Comparison of ENCODE assay signal across 3 cellular contexts in genomic region chr7:133382775-133383559, GRCh38.
A peak's percentile ranks its signal among the peaks of the same experiment; 100 is the strongest.
TF ChIP-seq lines count a peak whose summit lies in the region.

No MANE protein-coding gene starts in this region.

TF ChIP-seq in liver, 16 proteins besides CTCF, POLR2A, EP300 and RAD21:
- TF ChIP-seq FOXA2 (IDR thresholded peaks at IDR 0.05) (peak; percentile 39), NR2F2 (IDR thresholded peaks at IDR 0.05) (no peak)

TF ChIP-seq in HepG2, 621 proteins besides CTCF, POLR2A, EP300 and RAD21:
- no peak for TF ChIP-seq PCBP2 (optimal IDR thresholded peaks at IDR 0.05; ENCODE audit: low read depth, low read length, poor library complexity, severe bottlenecking)
- no peak for TF ChIP-seq ISL2 (CRISPR knock-in tag; IDR thresholded peaks at IDR 0.05)
- TF ChIP-seq YY1 (IDR thresholded peaks at IDR 0.05; ENCODE audit: insufficient read depth, insufficient replicate concordance, low read depth, low read length), result no peak
- no peak for TF ChIP-seq ETV5 (CRISPR knock-in tag; IDR thresholded peaks at IDR 0.05; ENCODE audit: borderline replicate concordance)
- no peak for TF ChIP-seq CAMTA2 (CRISPR knock-in tag; IDR thresholded peaks at IDR 0.05; ENCODE audit: borderline replicate concordance)

TF ChIP-seq in H1, 55 proteins besides CTCF, POLR2A, EP300 and RAD21:
- TF ChIP-seq RFX5 (IDR thresholded peaks at IDR 0.05; ENCODE audit: borderline replicate concordance, low read depth, low read length) (no peak), TEAD4 (IDR thresholded peaks at IDR 0.05; ENCODE audit: low read depth, low read length) (no peak), CREB1 (IDR thresholded peaks at IDR 0.05) (no peak), CHD1 (IDR thresholded peaks at IDR 0.05; ENCODE audit: low read depth, low read length) (no peak), NRF1 (IDR thresholded peaks at IDR 0.05; ENCODE audit: low read depth, low read length) (no peak), CBX8 (IDR thresholded peaks at IDR 0.05; ENCODE audit: borderline replicate concordance, low read depth, low read length) (no peak), SRF (IDR thresholded peaks at IDR 0.05; ENCODE audit: low read depth, low read length) (no peak), BRCA1 (IDR thresholded peaks at IDR 0.05; ENCODE audit: low read depth, low read length) (no peak), TBP (IDR thresholded peaks at IDR 0.05; ENCODE audit: low read depth, low read length) (no peak), SP4 (IDR thresholded peaks at IDR 0.05; ENCODE audit: low read length) (no peak), GABPA (IDR thresholded peaks at IDR 0.05; ENCODE audit: borderline replicate concordance, insufficient read depth, low read length) (no peak), KDM1A (IDR thresholded peaks at IDR 0.05; ENCODE audit: borderline replicate concordance, low read length) (no peak), POU5F1 (IDR thresholded peaks at IDR 0.05; ENCODE audit: low read depth, low read length) (no peak), TAF1 (IDR thresholded peaks at IDR 0.05; ENCODE audit: low read depth, low read length) (no peak)
- TF ChIP-seq, protein P1, sequence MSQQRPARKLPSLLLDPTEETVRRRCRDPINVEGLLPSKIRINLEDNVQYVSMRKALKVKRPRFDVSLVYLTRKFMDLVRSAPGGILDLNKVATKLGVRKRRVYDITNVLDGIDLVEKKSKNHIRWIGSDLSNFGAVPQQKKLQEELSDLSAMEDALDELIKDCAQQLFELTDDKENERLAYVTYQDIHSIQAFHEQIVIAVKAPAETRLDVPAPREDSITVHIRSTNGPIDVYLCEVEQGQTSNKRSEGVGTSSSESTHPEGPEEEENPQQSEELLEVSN (IDR thresholded peaks at IDR 0.05), result no peak
